Comparison of ENCODE assay signal across 10 cellular contexts in the genomic region with DNA sequence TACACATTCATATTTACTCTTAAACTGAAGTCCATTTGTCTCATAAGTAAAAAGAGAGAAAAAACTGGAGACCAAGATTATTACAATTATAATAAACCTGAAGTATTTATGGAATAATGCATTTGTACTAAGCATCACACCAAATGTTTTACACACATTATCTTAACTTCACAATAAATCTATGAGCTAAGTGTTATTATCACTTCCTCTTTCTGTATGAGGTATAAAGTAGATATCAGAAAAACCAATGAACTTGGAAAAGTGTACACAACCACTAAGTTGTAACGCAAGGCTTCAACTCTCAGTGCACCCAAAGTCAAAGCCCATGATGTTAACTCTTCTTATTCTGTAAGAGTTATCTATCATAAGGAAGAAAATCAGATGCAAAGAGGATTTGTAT.
"Had no signal": no experiment of that assay in that cellular context is flagged by ENCODE, and none has a peak within 500 bp of the region (broad histone marks: within the 10 kb centered on the region; RNA-seq: fewer than 3 reads in every experiment).

No MANE protein-coding gene starts in this region.

- FAIRE-seq: H1 had no signal

- H3K9ac ChIP-seq: GM23248 had no signal

- H3K36me3 ChIP-seq: HAP-1 had no signal

- H2AFZ ChIP-seq: GM23248, GM23338 had no signal

- H3K27ac Mint-ChIP-seq: GM23338, HFFc6 had no signal

- H3K4me3 Mint-ChIP-seq: GM23338, H9, HFFc6 had no signal

- ATAC-seq: GM23338, HCT116 had no signal

- H3K4me3 ChIP-seq: GM23248, GM23338, HAP-1 had no signal

- H3K4me2 ChIP-seq: GM23338 had no signal

- H3K9me3 ChIP-seq: HAP-1 had no signal

- H3K4me1 ChIP-seq: HAP-1 had no signal

- H3K9me3 Mint-ChIP-seq: GM23338, H9 had no signal

- DNase-seq: GM23248, GOT3, H7, H9, HCEC 1CT, HFFc6 had no signal

- H3K27ac ChIP-seq: GM23248 had no signal
